Comparison of ENCODE assay signal across 11 cellular contexts in the genomic region with DNA sequence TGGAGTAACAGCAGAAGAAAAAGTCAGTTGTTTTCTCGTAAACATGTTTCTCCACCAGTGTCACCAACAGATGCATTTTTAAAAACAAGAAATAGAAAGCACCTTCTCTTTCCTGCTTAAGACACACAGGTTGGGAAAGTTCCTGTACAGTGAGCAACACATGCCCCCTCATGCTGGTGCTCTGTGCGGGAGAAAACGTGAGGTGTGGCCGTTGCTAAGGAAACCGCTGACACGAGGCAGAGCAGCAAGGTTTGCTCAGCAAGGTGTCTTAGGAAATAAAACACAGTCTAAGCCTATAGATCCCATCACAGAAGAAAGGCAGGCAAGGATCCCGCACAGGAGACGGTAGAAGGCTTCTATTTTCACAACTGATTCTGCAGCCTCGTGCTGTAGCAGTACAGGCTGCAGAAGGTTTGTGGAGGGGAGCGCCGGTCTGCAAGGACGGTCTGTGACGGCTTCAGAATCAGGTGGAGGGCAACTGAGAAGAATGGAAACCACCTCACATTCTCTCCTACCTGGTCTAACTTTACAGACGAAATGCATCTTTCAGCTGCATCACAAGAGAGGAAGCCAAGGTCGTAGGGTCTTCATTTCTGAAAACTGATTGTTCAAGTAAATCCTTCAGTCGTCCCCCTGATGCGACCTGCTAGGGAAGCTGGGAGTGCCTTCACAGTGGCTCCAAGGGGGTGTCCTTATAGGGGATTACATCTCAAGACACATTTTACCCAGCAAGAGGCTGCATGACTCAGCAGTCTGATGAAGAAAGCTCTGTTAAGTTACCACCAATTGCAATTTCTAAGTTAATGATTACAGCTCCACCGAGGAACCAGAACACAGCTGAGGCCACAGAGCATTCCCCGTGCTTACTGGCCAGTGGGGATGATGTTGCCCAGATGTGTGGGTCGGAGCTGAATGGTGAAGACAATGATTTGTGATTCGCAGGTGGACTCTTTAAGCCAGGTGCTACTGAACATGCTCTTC.
DNase-seq lines count a peak whose midpoint lies in the region; ATAC-seq and TF ChIP-seq lines count a peak whose summit lies in the region.
"Had no signal": no experiment of that assay in that cellular context is flagged by ENCODE, and none has a peak within 500 bp of the region (broad histone marks: within the 10 kb centered on the region; RNA-seq: fewer than 3 reads in every experiment).

No MANE protein-coding gene starts in this region.

- ATAC-seq in activated CD8-positive, alpha-beta T cell treated with anti-CD3 and anti-CD28 coated beads for 36 hours: no peak

- H3K27me3 Mint-ChIP-seq in activated CD4-positive, alpha-beta T cell treated with anti-CD3 and anti-CD28 coated beads, Interleukin-2, amount 10 ng/mL, durations not matched to agents 24 days and 14 days: no peaks in the 10 kb centered on the region
- no peaks in the 10 kb centered on the region for H3K27me3 Mint-ChIP-seq in activated CD8-positive, alpha-beta T cell treated with anti-CD3 and anti-CD28 coated beads for 36 hours
- no peaks in the 10 kb centered on the region for H3K27me3 Mint-ChIP-seq in activated T-helper 2 cell treated with anti-CD3 and anti-CD28 coated beads, Interferon-gamma antibody, Interleukin-2, Interleukin-4, amounts not matched to agents 10 μg/mL and 5 μg/mL and 100 μg/mL, durations not matched to agents 14 hours and 24 hours and 36 hours (ENCODE audit: low read depth)

- POLR2A ChIA-PET in activated CD8-positive, alpha-beta T cell treated with anti-CD3 and anti-CD28 coated beads for 36 hours (lab: Charles Lee): interaction anchor here (1.2 to 1.4 kb wide), 2 partner anchors 9 to 13 kb away, joined by 4 to 7 read pairs; no protein-coding TSS in a partner anchor

- H3K4me3 Mint-ChIP-seq in activated CD4-positive, alpha-beta T cell treated with anti-CD3 and anti-CD28 coated beads, Interleukin-2, amount 10 ng/mL, durations not matched to agents 24 days and 14 days: no peak overlapping the region
- no peak overlapping the region for H3K4me3 Mint-ChIP-seq in activated CD8-positive, alpha-beta T cell treated with anti-CD3 and anti-CD28 coated beads for 36 hours
- no peak overlapping the region for H3K4me3 Mint-ChIP-seq in activated T-helper 2 cell treated with anti-CD3 and anti-CD28 coated beads, Interferon-gamma antibody, Interleukin-2, Interleukin-4, amounts not matched to agents 10 μg/mL and 5 μg/mL and 100 μg/mL, durations not matched to agents 14 hours and 24 hours and 36 hours (ENCODE audit: low read depth)

- WGBS in suprapubic skin: 65% methylated on average over 21 of the region's 21 CpGs

- no peaks in the 10 kb centered on the region for H3K9me3 Mint-ChIP-seq in activated CD4-positive, alpha-beta T cell treated with anti-CD3 and anti-CD28 coated beads, Interleukin-2, amount 10 ng/mL, durations not matched to agents 24 days and 14 days
- H3K9me3 Mint-ChIP-seq in activated CD8-positive, alpha-beta T cell treated with anti-CD3 and anti-CD28 coated beads for 36 hours: no peaks in the 10 kb centered on the region
- no peaks in the 10 kb centered on the region for H3K9me3 Mint-ChIP-seq in activated T-helper 2 cell treated with anti-CD3 and anti-CD28 coated beads, Interferon-gamma antibody, Interleukin-2, Interleukin-4, amounts not matched to agents 10 μg/mL and 5 μg/mL and 100 μg/mL, durations not matched to agents 14 hours and 24 hours and 36 hours

- CTCF ChIA-PET in activated CD8-positive, alpha-beta T cell treated with anti-CD3 and anti-CD28 coated beads for 36 hours (lab: Charles Lee): interaction anchor here (0.6 to 3.2 kb wide), 5 partner anchors 10 to 622 kb away, joined by 3 to 11 read pairs (median 4); no protein-coding TSS in a partner anchor

- TF ChIP-seq POLR2A in suprapubic skin (IDR thresholded peaks at IDR 0.05): no peak

- peak overlapping the region; percentile 41 for H3K27ac ChIP-seq in suprapubic skin

- H3K36me3 Mint-ChIP-seq in activated CD4-positive, alpha-beta T cell treated with anti-CD3 and anti-CD28 coated beads, Interleukin-2, amount 10 ng/mL, durations not matched to agents 24 days and 14 days (ENCODE audit: low read depth): peaks cover 69% of the 10 kb centered on the region
- H3K36me3 Mint-ChIP-seq in activated CD8-positive, alpha-beta T cell treated with anti-CD3 and anti-CD28 coated beads for 36 hours (ENCODE audit: low read depth): peaks cover 80% of the 10 kb centered on the region
- peaks cover 87% of the 10 kb centered on the region for H3K36me3 Mint-ChIP-seq in activated T-helper 2 cell treated with anti-CD3 and anti-CD28 coated beads, Interferon-gamma antibody, Interleukin-2, Interleukin-4, amounts not matched to agents 10 μg/mL and 5 μg/mL and 100 μg/mL, durations not matched to agents 14 hours and 24 hours and 36 hours (ENCODE audit: low read depth)

- peak overlapping the region; percentile 42 for H3K27ac Mint-ChIP-seq in activated CD4-positive, alpha-beta T cell treated with anti-CD3 and anti-CD28 coated beads, Interleukin-2, amount 10 ng/mL, durations not matched to agents 24 days and 14 days
- H3K27ac Mint-ChIP-seq in activated CD8-positive, alpha-beta T cell treated with anti-CD3 and anti-CD28 coated beads for 36 hours: peak overlapping the region; percentile 75
- no peak overlapping the region for H3K27ac Mint-ChIP-seq in activated T-helper 2 cell treated with anti-CD3 and anti-CD28 coated beads, Interferon-gamma antibody, Interleukin-2, Interleukin-4, amounts not matched to agents 10 μg/mL and 5 μg/mL and 100 μg/mL, durations not matched to agents 14 hours and 24 hours and 36 hours

- peaks cover 34% of the 10 kb centered on the region for H3K4me1 Mint-ChIP-seq in activated CD4-positive, alpha-beta T cell treated with anti-CD3 and anti-CD28 coated beads, Interleukin-2, amount 10 ng/mL, durations not matched to agents 24 days and 14 days
- H3K4me1 Mint-ChIP-seq in activated CD8-positive, alpha-beta T cell treated with anti-CD3 and anti-CD28 coated beads for 36 hours (ENCODE audit: low read depth): peaks cover 56% of the 10 kb centered on the region
- peaks cover 34% of the 10 kb centered on the region for H3K4me1 Mint-ChIP-seq in activated T-helper 2 cell treated with anti-CD3 and anti-CD28 coated beads, Interferon-gamma antibody, Interleukin-2, Interleukin-4, amounts not matched to agents 10 μg/mL and 5 μg/mL and 100 μg/mL, durations not matched to agents 14 hours and 24 hours and 36 hours (ENCODE audit: low read depth)

- H3K4me3 ChIP-seq in suprapubic skin: no peak overlapping the region
- H3K4me3 ChIP-seq: BLaER1 treated with 17β-estradiol and CSF1 and Interleukin-3, amounts not matched to agents 10 nM and 100 nM had no signal

- H3K36me3 ChIP-seq in suprapubic skin: peaks cover 51% of the 10 kb centered on the region

- intact Hi-C loops in activated CD4-positive, alpha-beta T cell treated with anti-CD3 and anti-CD28 coated beads, Interleukin-2, amount 10 ng/mL, durations not matched to agents 24 days and 14 days (cut with micrococcal nuclease): no loop called here
- intact Hi-C loops in activated CD8-positive, alpha-beta T cell treated with anti-CD3 and anti-CD28 coated beads for 36 hours (cut with micrococcal nuclease): no loop called here
- intact Hi-C loops in head of caudate nucleus (cut with DNase I): no loop called here
- intact Hi-C loops in activated T-helper 2 cell treated with anti-CD3 and anti-CD28 coated beads, Interferon-gamma antibody, Interleukin-2, Interleukin-4, amounts not matched to agents 10 μg/mL and 5 μg/mL and 100 μg/mL, durations not matched to agents 14 hours and 24 hours and 36 hours (cut with micrococcal nuclease): no loop called here

- TF ChIP-seq CTCF in activated CD8-positive, alpha-beta T cell treated with anti-CD3 and anti-CD28 coated beads for 36 hours (IDR thresholded peaks at IDR 0.05): no peak
- no peak for TF ChIP-seq CTCF in suprapubic skin (IDR thresholded peaks at IDR 0.05)

- DNase-seq in activated CD4-positive, alpha-beta T cell treated with anti-CD3 and anti-CD28 coated beads, Interleukin-2, amount 10 ng/mL, durations not matched to agents 24 days and 14 days: no peak
- DNase-seq in activated CD4-positive, alpha-beta T cell treated with anti-CD3 and anti-CD28 coated beads for 48 hours: no peak
- DNase-seq in activated CD8-positive, alpha-beta T cell treated with anti-CD3 and anti-CD28 coated beads for 36 hours: no peak
- DNase-seq in head of caudate nucleus (peak in 41 of 42 donors; percentile 41 to 91 (median 73)), suprapubic skin (ENCODE audit: low spot score in 2 of 2) (no peak), foreskin melanocyte (no peak)
- no peak for DNase-seq in stimulated activated naive CD4-positive, alpha-beta T cell (lab: John Stamatoyannopoulos, UW)
- DNase-seq in activated T-helper 2 cell treated with anti-CD3 and anti-CD28 coated beads, Interferon-gamma antibody, Interleukin-2, Interleukin-4, amounts not matched to agents 10 μg/mL and 5 μg/mL and 100 μg/mL, durations not matched to agents 14 hours and 24 hours and 36 hours (ENCODE audit: low spot score): no peak
- DNase-seq: midbrain, NCI-H510A had no signal

- no peaks in the 10 kb centered on the region for H3K9me3 ChIP-seq in suprapubic skin
- H3K9me3 ChIP-seq: BLaER1 treated with 17β-estradiol and CSF1 and Interleukin-3, amounts not matched to agents 10 nM and 100 nM had no signal

- H3K4me1 ChIP-seq in suprapubic skin: peaks cover 64% of the 10 kb centered on the region

- TF ChIP-seq EP300 in suprapubic skin (IDR thresholded peaks at IDR 0.05): no peak

- no peaks in the 10 kb centered on the region for H3K27me3 ChIP-seq in suprapubic skin
- H3K27me3 ChIP-seq: BLaER1 treated with 17β-estradiol and CSF1 and Interleukin-3, amounts not matched to agents 10 nM and 100 nM had no signal

Comparison
In these comparisons a context has a peak if more than half of its experiments do, and no peak if none do; other contexts are left out.
1. DNase-seq: peak in head of caudate nucleus (41 of 42); none in activated CD4-positive, alpha-beta T cell treated with anti-CD3 and anti-CD28 coated beads, Interleukin-2, amount 10 ng/mL, durations not matched to agents 24 days and 14 days (single experiment), activated CD4-positive, alpha-beta T cell treated with anti-CD3 and anti-CD28 coated beads for 48 hours (single experiment), activated CD8-positive, alpha-beta T cell treated with anti-CD3 and anti-CD28 coated beads for 36 hours (single experiment), suprapubic skin (0 of 2), stimulated activated naive CD4-positive, alpha-beta T cell (0 of 6), foreskin melanocyte (single experiment) and activated T-helper 2 cell treated with anti-CD3 and anti-CD28 coated beads, Interferon-gamma antibody, Interleukin-2, Interleukin-4, amounts not matched to agents 10 μg/mL and 5 μg/mL and 100 μg/mL, durations not matched to agents 14 hours and 24 hours and 36 hours (single experiment).